Comparison of ENCODE assay signal across 25 cellular contexts in the genomic region with DNA sequence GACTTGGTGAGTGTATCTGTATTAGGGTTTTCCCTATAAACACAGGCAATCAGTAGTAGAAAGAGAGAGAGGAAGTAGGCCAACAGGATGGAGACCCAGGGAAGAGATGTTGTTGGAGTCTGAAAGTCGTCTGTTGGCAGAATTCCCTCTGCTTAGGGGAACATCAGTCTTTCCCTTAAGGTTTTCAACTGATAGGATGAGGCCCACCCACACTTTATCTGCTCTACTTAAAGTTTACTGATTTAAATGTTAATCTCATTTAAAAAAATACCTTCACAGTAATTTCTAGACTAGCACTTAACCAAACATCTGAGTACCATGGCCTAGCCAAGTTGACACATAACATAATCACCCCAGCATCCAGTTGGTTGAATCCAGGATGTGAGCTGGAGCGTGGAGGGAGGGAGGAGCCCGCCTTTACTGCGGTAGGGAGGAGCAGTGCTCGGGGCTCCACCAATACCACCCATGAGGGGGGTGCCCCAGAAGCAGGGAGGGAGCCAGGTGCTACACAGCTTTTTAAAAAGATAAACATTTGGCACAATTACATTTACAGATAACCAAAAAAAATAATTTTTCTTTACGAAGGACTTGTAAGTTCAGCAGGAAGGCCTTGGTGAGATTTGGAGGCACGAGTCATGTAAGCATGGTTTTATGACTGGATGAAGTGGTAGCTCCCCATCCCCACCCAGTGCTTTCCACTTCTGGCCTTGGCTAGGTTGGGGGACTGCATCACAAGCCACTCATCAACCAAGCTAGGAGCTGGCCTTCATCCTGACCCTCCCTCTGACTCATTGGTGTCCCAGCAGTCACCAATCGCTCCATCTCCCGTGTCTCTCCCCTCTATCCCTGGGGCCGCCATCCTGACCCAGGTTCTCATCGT. TPM values are rescaled to one million over a fixed set of nuclear protein-coding genes. Genes with fewer than 3 reads are reported as not detected.
DNase-seq lines count a peak whose midpoint lies in the region; ATAC-seq and TF ChIP-seq lines count a peak whose summit lies in the region.
"Had no signal": no experiment of that assay in that cellular context is flagged by ENCODE, and none has a peak within 500 bp of the region (broad histone marks: within the 10 kb centered on the region; RNA-seq: fewer than 3 reads in every experiment).

No MANE protein-coding gene starts in this region.

- H3K79me2 ChIP-seq in GM23338 (replicated peaks; ENCODE audit: insufficient read depth), result no peaks in the 10 kb centered on the region

- H3K4me2 ChIP-seq in GM23338, result no peak overlapping the region
- H3K4me2 ChIP-seq: BLaER1 treated with 17β-estradiol and CSF1 and Interleukin-3, amounts not matched to agents 10 nM and 100 nM; SK-N-SH had no signal

- H3K36me3 ChIP-seq in GM23338 (ENCODE audit: insufficient read depth) (no peaks in the 10 kb centered on the region), adipocyte (ENCODE audit: control insufficient read depth, insufficient read depth, low read length, severe bottlenecking) (no peaks in the 10 kb centered on the region)
- H3K36me3 ChIP-seq: BLaER1 treated with 17β-estradiol and CSF1 and Interleukin-3, amounts not matched to agents 10 nM and 100 nM; suprapubic skin had no signal

- H3K4me3 ChIP-seq in GM23338, result no peak overlapping the region
- H3K4me3 ChIP-seq in adipocyte (ENCODE audit: low read length), result no peak overlapping the region
- H3K4me3 ChIP-seq: BLaER1 treated with 17β-estradiol and CSF1 and Interleukin-3, amounts not matched to agents 10 nM and 100 nM; coronary artery; skin epidermis; suprapubic skin had no signal

- intact Hi-C loops in natural killer cell (cut with micrococcal nuclease), result no loop called here

- 0 out of 2 replicates have a peak, but pooled peaks cover 4% of the 10 kb centered on the region for H3K9me2 ChIP-seq in GM23338 (ENCODE audit: insufficient read depth)
- H3K9me2 ChIP-seq: SK-N-SH had no signal

- H3K4me3 Mint-ChIP-seq in activated T-cell treated with anti-CD3 and anti-CD28 coated beads, Interleukin-2, amount 50 U/mL, for 4 hours, result no peak overlapping the region
- H3K4me3 Mint-ChIP-seq in GM23338 (no peak overlapping the region), natural killer cell (no peak overlapping the region)
- H3K4me3 Mint-ChIP-seq in stimulated activated memory B cell treated with anti-CD40 and anti-IgM and Interleukin-4, amounts not matched to agents 10 μg/mL and 1 μg/mL and 100 μg/mL, for 72 hours, result no peak overlapping the region
- H3K4me3 Mint-ChIP-seq: activated CD8-positive, alpha-beta memory T cell treated with anti-CD3 and anti-CD28 coated beads, Interleukin-2, amount 10 ng/mL, durations not matched to agents 7 days and 5 days had no signal

- peaks cover 14% of the 10 kb centered on the region for H3K9me3 Mint-ChIP-seq in activated T-cell treated with anti-CD3 and anti-CD28 coated beads, Interleukin-2, amount 50 U/mL, for 4 hours
- H3K9me3 Mint-ChIP-seq in GM23338, result no peaks in the 10 kb centered on the region
- peaks cover 7% of the 10 kb centered on the region for H3K9me3 Mint-ChIP-seq in stimulated activated memory B cell treated with anti-CD40 and anti-IgM and Interleukin-4, amounts not matched to agents 10 μg/mL and 1 μg/mL and 100 μg/mL, for 72 hours
- no peaks in the 10 kb centered on the region for H3K9me3 Mint-ChIP-seq in natural killer cell

- no peaks in the 10 kb centered on the region for H3K36me3 Mint-ChIP-seq in activated T-cell treated with anti-CD3 and anti-CD28 coated beads, Interleukin-2, amount 50 U/mL, for 4 hours (ENCODE audit: insufficient read depth)
- H3K36me3 Mint-ChIP-seq in GM23338 (ENCODE audit: low read depth), result no peaks in the 10 kb centered on the region
- H3K36me3 Mint-ChIP-seq in stimulated activated memory B cell treated with anti-CD40 and anti-IgM and Interleukin-4, amounts not matched to agents 10 μg/mL and 1 μg/mL and 100 μg/mL, for 72 hours, result peaks cover 4% of the 10 kb centered on the region
- H3K36me3 Mint-ChIP-seq in natural killer cell, result peaks cover 8% of the 10 kb centered on the region

- H3K27ac Mint-ChIP-seq in GM23338, result no peak overlapping the region
- no peak overlapping the region for H3K27ac Mint-ChIP-seq in stimulated activated memory B cell treated with anti-CD40 and anti-IgM and Interleukin-4, amounts not matched to agents 10 μg/mL and 1 μg/mL and 100 μg/mL, for 72 hours
- no peak overlapping the region for H3K27ac Mint-ChIP-seq in natural killer cell
- H3K27ac Mint-ChIP-seq: activated CD8-positive, alpha-beta memory T cell treated with anti-CD3 and anti-CD28 coated beads, Interleukin-2, amount 10 ng/mL, durations not matched to agents 7 days and 5 days had no signal

- no peaks in the 10 kb centered on the region for H3K27me3 Mint-ChIP-seq in activated T-cell treated with anti-CD3 and anti-CD28 coated beads, Interleukin-2, amount 50 U/mL, for 4 hours (ENCODE audit: low read depth)
- H3K27me3 Mint-ChIP-seq in GM23338 (ENCODE audit: insufficient read depth, low read depth, poor library complexity) (no peaks in the 10 kb centered on the region), natural killer cell (ENCODE audit: low read depth in 2 of 2) (peaks cover 18 to 42% of the 10 kb centered on the region in 2 donors)
- no peaks in the 10 kb centered on the region for H3K27me3 Mint-ChIP-seq in stimulated activated memory B cell treated with anti-CD40 and anti-IgM and Interleukin-4, amounts not matched to agents 10 μg/mL and 1 μg/mL and 100 μg/mL, for 72 hours

- H3K4me1 Mint-ChIP-seq in activated T-cell treated with anti-CD3 and anti-CD28 coated beads, Interleukin-2, amount 50 U/mL, for 4 hours (ENCODE audit: low read depth), result peaks cover 27% of the 10 kb centered on the region
- H3K4me1 Mint-ChIP-seq in GM23338 (peaks cover 4% of the 10 kb centered on the region), natural killer cell (no peaks in the 10 kb centered on the region)
- peaks cover 24% of the 10 kb centered on the region for H3K4me1 Mint-ChIP-seq in stimulated activated memory B cell treated with anti-CD40 and anti-IgM and Interleukin-4, amounts not matched to agents 10 μg/mL and 1 μg/mL and 100 μg/mL, for 72 hours

- no peaks in the 10 kb centered on the region for H3K27me3 ChIP-seq in GM23338 (ENCODE audit: insufficient read depth)
- H3K27me3 ChIP-seq in adipocyte (replicated peaks; ENCODE audit: control insufficient read depth, insufficient read depth, low read length), result no peaks in the 10 kb centered on the region
- H3K27me3 ChIP-seq: BLaER1 treated with 17β-estradiol and CSF1 and Interleukin-3, amounts not matched to agents 10 nM and 100 nM; suprapubic skin had no signal

- H3K4me1 ChIP-seq in GM23338 (ENCODE audit: insufficient read depth) (no peaks in the 10 kb centered on the region), adipocyte (ENCODE audit: control insufficient read depth, insufficient read depth, low read length) (peaks cover 8% of the 10 kb centered on the region)
- H3K4me1 ChIP-seq: Caco-2, suprapubic skin had no signal

- peak overlapping the region; percentile 24; the same call in 1 of the 2 replicates for H2AFZ ChIP-seq in GM23338

- DNase-seq in activated T-cell treated with anti-CD3 and anti-CD28 coated beads, Interleukin-2, amount 50 U/mL, for 4 hours, result no peak
- DNase-seq in activated T-cell treated with anti-CD3 and anti-CD28 coated beads for 4 hours (no peak), GM23338 (ENCODE audit: low spot score) (no peak), adipocyte (ENCODE audit: low read depth) (no peak), natural killer cell (no peak), NCI-H2196 (lab: John Stamatoyannopoulos, UW; ENCODE audit: unreplicated experiment) (no peak)
- DNase-seq: activated CD4-positive, CD25-positive, alpha-beta regulatory T cell; activated CD8-positive, alpha-beta memory T cell treated with anti-CD3 and anti-CD28 coated beads, Interleukin-2, amount 10 ng/mL, durations not matched to agents 7 days and 5 days; activated gamma-delta T cell; amygdala; Caco-2; glutamatergic neuron; H7; KBM-7; NCI-H69; SK-N-SH; stimulated activated CD4-positive, alpha-beta T cell treated with anti-CD3 and anti-CD28 coated beads, Interleukin-2, amount 100 ng/mL, for 48 hours; T-helper 9 cell had no signal

- H3K9ac ChIP-seq in adipocyte (ENCODE audit: low read length), result peak overlapping the region; percentile 13
- H3K9ac ChIP-seq: BLaER1 treated with 17β-estradiol and CSF1 and Interleukin-3, amounts not matched to agents 10 nM and 100 nM; SK-N-SH had no signal

- H3F3A ChIP-seq in GM23338 (replicated peaks; ENCODE audit: low read depth), result no peaks in the 10 kb centered on the region

- H3K9me3 ChIP-seq in adipocyte (ENCODE audit: control insufficient read depth, low read length), result peaks cover 6% of the 10 kb centered on the region
- H3K9me3 ChIP-seq: Caco-2, SK-N-SH, suprapubic skin had no signal

- no peak for TF ChIP-seq CTCF in GM23338 (conservative IDR thresholded peaks at IDR 0.05; ENCODE audit: low read depth in 2 of 2)
- no peak for TF ChIP-seq CTCF in natural killer cell (IDR thresholded peaks at IDR 0.05)

- peak; percentile 45 to 58 for ATAC-seq in activated T-cell treated with anti-CD3 and anti-CD28 coated beads, Interleukin-2, amount 50 U/mL, for 4 hours
- ATAC-seq in GM23338 (no peak), GM19467 (IDR thresholded peaks at IDR 0.05; ENCODE audit: unreplicated experiment) (no peak), natural killer cell (no peak)
- peak; percentile 37 for ATAC-seq in stimulated activated memory B cell treated with anti-CD40 and anti-IgM and Interleukin-4, amounts not matched to agents 10 μg/mL and 1 μg/mL and 100 μg/mL, for 72 hours
- ATAC-seq: activated CD8-positive, alpha-beta memory T cell treated with anti-CD3 and anti-CD28 coated beads, Interleukin-2, amount 10 ng/mL, durations not matched to agents 7 days and 5 days had no signal

- no peak overlapping the region for H3K27ac ChIP-seq in GM23338 (ENCODE audit: low read depth)
- H3K27ac ChIP-seq: BLaER1 treated with 17β-estradiol and CSF1 and Interleukin-3, amounts not matched to agents 10 nM and 100 nM; coronary artery; RWPE1; skin epidermis; suprapubic skin had no signal

- H4K20me1 ChIP-seq in GM23338 (replicated peaks; ENCODE audit: insufficient read depth), result no peaks in the 10 kb centered on the region
- H4K20me1 ChIP-seq: BLaER1 treated with 17β-estradiol and CSF1 and Interleukin-3, amounts not matched to agents 10 nM and 100 nM had no signal

TF ChIP-seq in GM23338, 12 proteins besides CTCF, POLR2A, EP300 and RAD21 (continues in another document):
- TF ChIP-seq, protein P1, sequence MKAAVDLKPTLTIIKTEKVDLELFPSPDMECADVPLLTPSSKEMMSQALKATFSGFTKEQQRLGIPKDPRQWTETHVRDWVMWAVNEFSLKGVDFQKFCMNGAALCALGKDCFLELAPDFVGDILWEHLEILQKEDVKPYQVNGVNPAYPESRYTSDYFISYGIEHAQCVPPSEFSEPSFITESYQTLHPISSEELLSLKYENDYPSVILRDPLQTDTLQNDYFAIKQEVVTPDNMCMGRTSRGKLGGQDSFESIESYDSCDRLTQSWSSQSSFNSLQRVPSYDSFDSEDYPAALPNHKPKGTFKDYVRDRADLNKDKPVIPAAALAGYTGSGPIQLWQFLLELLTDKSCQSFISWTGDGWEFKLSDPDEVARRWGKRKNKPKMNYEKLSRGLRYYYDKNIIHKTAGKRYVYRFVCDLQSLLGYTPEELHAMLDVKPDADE (IDR thresholded peaks at IDR 0.05), result no peak

RNA-seq across cellular contexts. Expression of gene SNX9, which starts 18.4 kb away (rescaled TPM):
- 10 to 100 TPM; 39.0 to 52.5 (median 42.8) TPM for total RNA-seq in activated T-cell treated with anti-CD3 and anti-CD28 coated beads, Interleukin-2, amount 50 U/mL, for 4 hours
- total RNA-seq in GM23338 (2014; rRNA removed; shearing (Covaris generic)), result 21.2 and 23.3 TPM in 2 replicates
- polyA plus RNA-seq in GM23338 (2016; fragmentation: Nextera tagmentation; extraction: Ambion mirVana), result 18.1 and 18.4 TPM in 2 replicates
- total RNA-seq in natural killer cell, result 1 to 10 TPM; 6.0 to 9.7 (median 7.3) TPM

Comparison
In these comparisons a context has a peak if more than half of its experiments do, and no peak if none do; other contexts are left out.
1. ATAC-seq: peak in activated T-cell treated with anti-CD3 and anti-CD28 coated beads, Interleukin-2, amount 50 U/mL, for 4 hours (2 of 2) and stimulated activated memory B cell treated with anti-CD40 and anti-IgM and Interleukin-4, amounts not matched to agents 10 μg/mL and 1 μg/mL and 100 μg/mL, for 72 hours (single experiment); none in GM23338 (single experiment), GM19467 (single experiment) and natural killer cell (0 of 3).